18 cellular contexts compared by ENCODE assay signal in the genomic region with DNA sequence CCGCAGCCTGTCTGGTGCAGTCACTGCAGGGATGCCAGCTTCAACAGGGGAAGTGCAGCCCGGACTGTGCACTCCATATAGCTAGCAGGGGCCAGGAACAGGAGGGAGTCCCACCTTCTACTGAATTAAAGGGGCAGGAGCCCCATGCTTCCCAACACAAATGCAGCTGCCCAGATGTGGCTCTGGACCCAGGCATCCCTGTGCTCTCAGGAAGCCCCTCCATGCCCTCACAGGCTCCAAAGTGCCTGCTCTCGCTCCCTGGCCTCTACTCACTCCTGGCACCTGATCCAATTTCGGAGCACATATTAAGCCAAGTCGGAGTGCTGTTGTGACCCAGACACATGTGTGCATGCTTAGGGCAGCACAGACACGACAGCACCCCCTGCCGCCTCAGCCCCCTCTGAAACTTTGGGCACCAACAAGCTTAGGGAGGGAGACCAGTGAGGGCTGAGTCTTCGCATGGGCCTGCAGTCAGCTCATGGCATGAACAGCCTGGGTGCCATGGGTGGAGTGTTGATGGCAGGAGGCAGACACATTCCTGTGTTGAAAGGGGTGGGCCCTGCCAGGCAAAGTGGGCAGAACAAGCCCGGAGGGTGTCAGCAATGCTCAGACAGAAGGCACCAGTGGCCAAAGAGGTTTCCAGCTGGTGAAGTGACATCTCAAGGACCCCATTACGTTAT.
DNase-seq lines count a peak whose midpoint lies in the region; FAIRE-seq and TF ChIP-seq lines count a peak whose summit lies in the region.
"Had no signal": no experiment of that assay in that cellular context is flagged by ENCODE, and none has a peak within 500 bp of the region (broad histone marks: within the 10 kb centered on the region; RNA-seq: fewer than 3 reads in every experiment).

No MANE protein-coding gene starts in this region.

- 94% methylated on average over 10 of the region's 10 CpGs; no CpG with 5 or more reads in 1 of the 2 experiments for WGBS in H1 (ENCODE audit: extremely low coverage in 1 of 2, insufficient coverage in 1 of 2, insufficient read length in 1 of 2, insufficient replicate concordance in 2 of 2, low coverage in 1 of 2, low lambda C conversion rate in 2 of 2, missing lambda C conversion rate in 1 of 2), 2 experiments
- 83% methylated on average over 10 of the region's 10 CpGs for WGBS in prostate gland

- H3K56ac ChIP-seq in H1 (replicated peaks; ENCODE audit: insufficient read length, low read depth, low read length): no peak overlapping the region

- peak; percentile 53 for DNase-seq in activated effector memory CD4-positive, alpha-beta T cell treated with anti-CD3 and anti-CD28 coated beads, Interleukin-2, amount 50 U/mL, for 16 hours
- DNase-seq in activated effector memory CD4-positive, alpha-beta T cell treated with Interleukin-2 at 50 U/mL for 16 hours: no peak
- DNase-seq in UCSD-AML1 (lab: John Stamatoyannopoulos, UW; ENCODE audit: unreplicated experiment): peak; percentile 3
- no peak for DNase-seq in H1 (ENCODE audit: low read depth in 1 of 2, low spot score in 2 of 2)
- DNase-seq in prostate gland (ENCODE audit: low spot score): no peak
- no peak for DNase-seq in AG08395 (ENCODE audit: low spot score)
- no peak for DNase-seq in NCI-H226
- DNase-seq: CD4-positive, alpha-beta memory T cell; DMS153; DMS79; GDM1; H7; HFFc6 had no signal

- CTCF ChIA-PET in H1 (lab: Charles Lee; ENCODE audit: partially characterized antibody): no interaction called here

- H2BK5ac ChIP-seq in H1 (ENCODE audit: low read depth, low read length): no peak overlapping the region

- H2BK20ac ChIP-seq in H1 (ENCODE audit: low read length): no peak overlapping the region

- H3K9me3 ChIP-seq in H1 (ENCODE audit: insufficient read depth in 2 of 2, low read depth in 1 of 2, low read length in 1 of 2) (no peaks in the 10 kb centered on the region; a peak in 1 of 4 replicates), prostate gland (no peaks in the 10 kb centered on the region)
- H3K9me3 ChIP-seq: A549 had no signal

- TF ChIP-seq CTCF in H1 (IDR thresholded peaks at IDR 0.05; ENCODE audit: control extremely low read depth in 1 of 3, insufficient read depth in 1 of 3, low read depth in 1 of 3, low read length in 3 of 3) (no peak), prostate gland (IDR thresholded peaks at IDR 0.05) (no peak)

- H3K23ac ChIP-seq in H1 (ENCODE audit: insufficient read length): no peak overlapping the region

- no peak for TF ChIP-seq RAD21 in H1 (IDR thresholded peaks at IDR 0.05 in 1 of 2, conservative IDR thresholded peaks at IDR 0.05 in 1 of 2; ENCODE audit: low read depth in 2 of 2, low read length in 2 of 2)

- no peaks in the 10 kb centered on the region for H3K23me2 ChIP-seq in H1 (ENCODE audit: low read depth, low read length)

- H2BK120ac ChIP-seq in H1 (replicated peaks; ENCODE audit: low read depth, low read length): no peak overlapping the region

- H3K14ac ChIP-seq in H1 (ENCODE audit: insufficient read length): no peak overlapping the region

- TF ChIP-seq POLR2A in H1 (IDR thresholded peaks at IDR 0.05; ENCODE audit: control extremely low read depth in 1 of 2, low read depth in 2 of 2, low read length in 2 of 2) (no peak), prostate gland (IDR thresholded peaks at IDR 0.05) (no peak)

- TF ChIP-seq EP300 in H1 (IDR thresholded peaks at IDR 0.05; ENCODE audit: borderline replicate concordance in 1 of 2, low read depth in 2 of 2, low read length in 2 of 2): no peak

- H4K5ac ChIP-seq in H1 (ENCODE audit: insufficient read length, low read depth, low read length): no peak overlapping the region

- POLR2A ChIA-PET in H1 (lab: Charles Lee; ENCODE audit: partially characterized antibody): no interaction called here

- no peaks in the 10 kb centered on the region for H3K79me1 ChIP-seq in H1 (ENCODE audit: low read depth, low read length)

- H2BK12ac ChIP-seq in H1 (ENCODE audit: low read depth, low read length): no peak overlapping the region

- no peak overlapping the region for H3K27ac ChIP-seq in H1 (ENCODE audit: low read depth, low read length)
- H3K27ac ChIP-seq in prostate gland: no peak overlapping the region
- H3K27ac ChIP-seq: 22Rv1, A549, BLaER1 had no signal

- no peak overlapping the region for H2AFZ ChIP-seq in H1 (ENCODE audit: low read length)
- H2AFZ ChIP-seq: GM23338 had no signal

- H3K4me3 ChIP-seq in H1 (ENCODE audit: extremely low read depth in 1 of 4, insufficient read depth in 2 of 4, low read depth in 3 of 4, low read length in 4 of 4) (no peak overlapping the region), prostate gland (no peak overlapping the region)
- H3K4me3 ChIP-seq: A549, BLaER1, GM23338 had no signal

- no peak overlapping the region for H3K4ac ChIP-seq in H1 (replicated peaks; ENCODE audit: insufficient read length, low read depth, low read length)

- H2BK15ac ChIP-seq in H1 (ENCODE audit: low read length): no peak overlapping the region

- no peak overlapping the region for H3K4me2 ChIP-seq in H1 (ENCODE audit: insufficient read depth in 1 of 2, low read depth in 2 of 2, low read length in 2 of 2)
- H3K4me2 ChIP-seq: A549, BLaER1, GM23338 had no signal

- no peaks in the 10 kb centered on the region for H3K36me3 ChIP-seq in H1 (ENCODE audit: control insufficient read depth in 2 of 4, insufficient read depth in 4 of 4, low read length in 3 of 4)
- no peaks in the 10 kb centered on the region for H3K36me3 ChIP-seq in prostate gland
- H3K36me3 ChIP-seq: BLaER1 had no signal

- no peak for FAIRE-seq in H1 (lab: Jason Lieb, UNC)
- FAIRE-seq: A549, HTR-8/SVneo had no signal

- H3K9ac ChIP-seq in H1 (replicated peaks in 1 of 4; ENCODE audit: extremely low read depth in 1 of 4, low read depth in 3 of 4, low read length in 3 of 4): no peak overlapping the region
- H3K9ac ChIP-seq: BLaER1 had no signal

- H3K18ac ChIP-seq in H1 (ENCODE audit: extremely low read depth, low read length): no peak overlapping the region

- no peaks in the 10 kb centered on the region for H3K79me2 ChIP-seq in H1 (ENCODE audit: control insufficient read depth in 1 of 2, insufficient read depth in 2 of 2, low read length in 2 of 2)

- intact Hi-C loops in prostate gland (cut with DNase I): no loop called here

- H4K8ac ChIP-seq in H1 (ENCODE audit: extremely low read depth, insufficient read depth, low read length): peak overlapping the region; percentile 71

- no peak overlapping the region for H2AK5ac ChIP-seq in H1 (ENCODE audit: low read depth, low read length)

- H3K4me1 ChIP-seq in H1 (replicated peaks in 1 of 4; ENCODE audit: control insufficient read depth in 3 of 4, insufficient read depth in 4 of 4, low read length in 3 of 4) (no peaks in the 10 kb centered on the region), prostate gland (replicated peaks) (no peaks in the 10 kb centered on the region)
- H3K4me1 ChIP-seq: A549, BLaER1 had no signal

- H4K91ac ChIP-seq in H1 (replicated peaks; ENCODE audit: insufficient read length, low read length): no peak overlapping the region

- H4K20me1 ChIP-seq in H1 (replicated peaks in 1 of 2; ENCODE audit: control insufficient read depth in 1 of 2, insufficient read depth in 2 of 2, low read length in 2 of 2): no peaks in the 10 kb centered on the region
- H4K20me1 ChIP-seq: BLaER1 had no signal

- H3K27me3 ChIP-seq in H1 (replicated peaks in 1 of 4; ENCODE audit: control insufficient read depth in 3 of 4, extremely low read depth in 1 of 4, insufficient read depth in 3 of 4, low read length in 3 of 4) (no peaks in the 10 kb centered on the region), prostate gland (replicated peaks; ENCODE audit: insufficient read depth) (no peaks in the 10 kb centered on the region)
- H3K27me3 ChIP-seq: BLaER1 had no signal

TF ChIP-seq in H1, 55 proteins besides CTCF, POLR2A, EP300 and RAD21:
- TF ChIP-seq EZH2 (IDR thresholded peaks at IDR 0.05; ENCODE audit: low read depth, low read length, severe bottlenecking): no peak
- no peak for TF ChIP-seq SP2 (IDR thresholded peaks at IDR 0.05; ENCODE audit: low read length)
- TF ChIP-seq JUND (IDR thresholded peaks at IDR 0.05; ENCODE audit: low read length): no peak
- no peak for TF ChIP-seq SIX5 (IDR thresholded peaks at IDR 0.05; ENCODE audit: low read depth, low read length)
- TF ChIP-seq, protein P1, sequence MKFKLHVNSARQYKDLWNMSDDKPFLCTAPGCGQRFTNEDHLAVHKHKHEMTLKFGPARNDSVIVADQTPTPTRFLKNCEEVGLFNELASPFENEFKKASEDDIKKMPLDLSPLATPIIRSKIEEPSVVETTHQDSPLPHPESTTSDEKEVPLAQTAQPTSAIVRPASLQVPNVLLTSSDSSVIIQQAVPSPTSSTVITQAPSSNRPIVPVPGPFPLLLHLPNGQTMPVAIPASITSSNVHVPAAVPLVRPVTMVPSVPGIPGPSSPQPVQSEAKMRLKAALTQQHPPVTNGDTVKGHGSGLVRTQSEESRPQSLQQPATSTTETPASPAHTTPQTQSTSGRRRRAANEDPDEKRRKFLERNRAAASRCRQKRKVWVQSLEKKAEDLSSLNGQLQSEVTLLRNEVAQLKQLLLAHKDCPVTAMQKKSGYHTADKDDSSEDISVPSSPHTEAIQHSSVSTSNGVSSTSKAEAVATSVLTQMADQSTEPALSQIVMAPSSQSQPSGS (IDR thresholded peaks at IDR 0.05; ENCODE audit: low read length): no peak
- TF ChIP-seq, protein P2, sequence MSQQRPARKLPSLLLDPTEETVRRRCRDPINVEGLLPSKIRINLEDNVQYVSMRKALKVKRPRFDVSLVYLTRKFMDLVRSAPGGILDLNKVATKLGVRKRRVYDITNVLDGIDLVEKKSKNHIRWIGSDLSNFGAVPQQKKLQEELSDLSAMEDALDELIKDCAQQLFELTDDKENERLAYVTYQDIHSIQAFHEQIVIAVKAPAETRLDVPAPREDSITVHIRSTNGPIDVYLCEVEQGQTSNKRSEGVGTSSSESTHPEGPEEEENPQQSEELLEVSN (IDR thresholded peaks at IDR 0.05): no peak
- TF ChIP-seq CTBP2 (IDR thresholded peaks at IDR 0.05; ENCODE audit: borderline replicate concordance, insufficient read depth, insufficient read length, low read length): no peak
- no peak for TF ChIP-seq CHD1 (IDR thresholded peaks at IDR 0.05; ENCODE audit: low read depth, low read length)
- TF ChIP-seq, protein P3, sequence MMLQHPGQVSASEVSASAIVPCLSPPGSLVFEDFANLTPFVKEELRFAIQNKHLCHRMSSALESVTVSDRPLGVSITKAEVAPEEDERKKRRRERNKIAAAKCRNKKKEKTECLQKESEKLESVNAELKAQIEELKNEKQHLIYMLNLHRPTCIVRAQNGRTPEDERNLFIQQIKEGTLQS (IDR thresholded peaks at IDR 0.05; ENCODE audit: insufficient read depth, low read depth, low read length): no peak
- TF ChIP-seq TCF12 (IDR thresholded peaks at IDR 0.05; ENCODE audit: low read depth, low read length): no peak
- TF ChIP-seq CREB1 (IDR thresholded peaks at IDR 0.05): no peak
- TF ChIP-seq RXRA (IDR thresholded peaks at IDR 0.05; ENCODE audit: insufficient read depth, low read depth, low read length): no peak
TF ChIP-seq in H1: peak in this region for 0.

Comparison
In these comparisons a context has a peak if more than half of its experiments do, and no peak if none do; other contexts are left out.
1. DNase-seq: peak in activated effector memory CD4-positive, alpha-beta T cell treated with anti-CD3 and anti-CD28 coated beads, Interleukin-2, amount 50 U/mL, for 16 hours (single experiment) and UCSD-AML1 (single experiment); none in activated effector memory CD4-positive, alpha-beta T cell treated with Interleukin-2 at 50 U/mL for 16 hours (single experiment), H1 (0 of 2), prostate gland (single experiment), AG08395 (single experiment) and NCI-H226 (single experiment).